24 cellular contexts compared by ENCODE assay signal in the genomic region with DNA sequence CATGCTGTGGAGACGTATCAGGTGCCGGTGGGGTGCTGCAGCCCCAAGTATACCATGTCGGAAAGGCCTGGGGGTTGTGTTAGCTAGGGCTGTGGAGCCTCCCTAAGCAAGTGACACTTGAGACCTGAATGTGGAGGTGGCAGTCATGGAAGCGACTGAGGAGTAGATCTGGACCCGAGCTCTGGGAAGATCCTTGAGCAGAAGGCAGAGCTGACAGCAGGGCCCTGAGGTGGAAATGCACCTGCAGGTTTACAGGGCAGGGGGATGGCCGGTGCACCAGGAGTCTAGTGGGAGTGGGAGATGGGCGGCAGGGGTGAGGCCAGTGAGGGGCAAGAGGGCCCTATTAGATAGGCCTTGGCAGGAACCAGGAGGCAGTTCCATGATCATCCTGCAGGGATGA.
"Had no signal": no experiment of that assay in that cellular context is flagged by ENCODE, and none has a peak within 500 bp of the region (broad histone marks: within the 10 kb centered on the region; RNA-seq: fewer than 3 reads in every experiment).

No MANE protein-coding gene starts in this region.

- H3K9me3 ChIP-seq: ascending aorta, right lobe of liver, thoracic aorta had no signal

- H3K4me3 ChIP-seq: ascending aorta, cardiac muscle cell, right lobe of liver, skin epidermis, thoracic aorta had no signal

- ATAC-seq: activated T-cell treated with anti-CD3 and anti-CD28 coated beads, Interleukin-2, amount 50 U/mL, for 4 hours; effector memory CD8-positive, alpha-beta T cell; natural killer cell; right lobe of liver; stimulated activated effector memory CD8-positive, alpha-beta T cell treated with anti-CD3 and anti-CD28 coated beads, Interleukin-12 subunit alpha, Interleukin-12 subunit beta, amount 100 ng/mL, for 72 hours had no signal

- H3K27me3 Mint-ChIP-seq: activated CD4-positive, alpha-beta memory T cell treated with anti-CD3 and anti-CD28 coated beads, Interleukin-2, amount 10 ng/mL, durations not matched to agents 7 days and 5 days; activated CD4-positive, alpha-beta T cell treated with anti-CD3 and anti-CD28 coated beads, Interleukin-2, amount 10 ng/mL, durations not matched to agents 7 days and 5 days; activated naive CD8-positive, alpha-beta T cell; brain; effector memory CD8-positive, alpha-beta T cell; stimulated activated naive CD8-positive, alpha-beta T cell treated with anti-CD3 and anti-CD28 coated beads, Interleukin-15, Interleukin-2, amounts not matched to agents 100 ng/mL and 50 ng/mL, for 24 hours had no signal

- H3K4me3 Mint-ChIP-seq: activated CD4-positive, alpha-beta memory T cell treated with anti-CD3 and anti-CD28 coated beads, Interleukin-2, amount 10 ng/mL, durations not matched to agents 7 days and 5 days; activated CD4-positive, alpha-beta T cell treated with anti-CD3 and anti-CD28 coated beads, Interleukin-2, amount 10 ng/mL, durations not matched to agents 7 days and 5 days; activated naive CD8-positive, alpha-beta T cell; activated T-cell treated with anti-CD3 and anti-CD28 coated beads, Interleukin-2, amount 50 U/mL, for 4 hours; brain; effector memory CD8-positive, alpha-beta T cell; natural killer cell; stimulated activated effector memory CD8-positive, alpha-beta T cell treated with anti-CD3 and anti-CD28 coated beads, Interleukin-12 subunit alpha, Interleukin-12 subunit beta, amount 100 ng/mL, for 72 hours; stimulated activated naive CD8-positive, alpha-beta T cell treated with anti-CD3 and anti-CD28 coated beads, Interleukin-15, Interleukin-2, amounts not matched to agents 100 ng/mL and 50 ng/mL, for 24 hours had no signal

- H3K36me3 Mint-ChIP-seq: brain; natural killer cell; stimulated activated effector memory CD8-positive, alpha-beta T cell treated with anti-CD3 and anti-CD28 coated beads, Interleukin-12 subunit alpha, Interleukin-12 subunit beta, amount 100 ng/mL, for 72 hours had no signal

- H3K27me3 ChIP-seq: ascending aorta, cardiac muscle cell, right lobe of liver had no signal

- DNase-seq: activated CD4-positive, alpha-beta memory T cell treated with anti-CD3 and anti-CD28 coated beads, Interleukin-2, amount 10 ng/mL, durations not matched to agents 7 days and 5 days; activated CD4-positive, alpha-beta T cell treated with anti-CD3 and anti-CD28 coated beads for 1 hour; activated CD4-positive, alpha-beta T cell treated with anti-CD3 and anti-CD28 coated beads, Interleukin-2, amount 10 ng/mL, durations not matched to agents 7 days and 5 days; activated T-cell treated with anti-CD3 and anti-CD28 coated beads, Interleukin-2, amount 50 U/mL, for 4 hours; cortex of kidney; effector memory CD8-positive, alpha-beta T cell; hypothalamus; midbrain; natural killer cell; stimulated activated CD4-positive, alpha-beta T cell treated with anti-CD3 and anti-CD28 coated beads, Interleukin-12 subunit alpha, Interleukin-12 subunit beta, amount 100 ng/mL, for 4 hours; stimulated activated CD4-positive, alpha-beta T cell treated with anti-CD3 and anti-CD28 coated beads, Interleukin-4, amount 100 ng/mL, for 24 hours; T-helper 1 cell; T1000; trophoblast cell had no signal

- H3K27ac Mint-ChIP-seq: activated CD4-positive, alpha-beta memory T cell treated with anti-CD3 and anti-CD28 coated beads, Interleukin-2, amount 10 ng/mL, durations not matched to agents 7 days and 5 days; activated CD4-positive, alpha-beta T cell treated with anti-CD3 and anti-CD28 coated beads, Interleukin-2, amount 10 ng/mL, durations not matched to agents 7 days and 5 days; activated naive CD8-positive, alpha-beta T cell; activated T-helper 2 cell treated with anti-CD3 and anti-CD28 coated beads, Interferon-gamma antibody, Interleukin-2, Interleukin-4, amounts not matched to agents 10 μg/mL and 5 μg/mL and 100 μg/mL, durations not matched to agents 14 hours and 24 hours and 36 hours; effector memory CD8-positive, alpha-beta T cell; natural killer cell; stimulated activated effector memory CD8-positive, alpha-beta T cell treated with anti-CD3 and anti-CD28 coated beads, Interleukin-12 subunit alpha, Interleukin-12 subunit beta, amount 100 ng/mL, for 72 hours; stimulated activated naive CD8-positive, alpha-beta T cell treated with anti-CD3 and anti-CD28 coated beads, Interleukin-15, Interleukin-2, amounts not matched to agents 100 ng/mL and 50 ng/mL, for 24 hours had no signal

- H3K9me3 Mint-ChIP-seq: activated CD4-positive, alpha-beta memory T cell treated with anti-CD3 and anti-CD28 coated beads, Interleukin-2, amount 10 ng/mL, durations not matched to agents 7 days and 5 days; activated CD4-positive, alpha-beta T cell treated with anti-CD3 and anti-CD28 coated beads, Interleukin-2, amount 10 ng/mL, durations not matched to agents 7 days and 5 days; activated T-cell treated with anti-CD3 and anti-CD28 coated beads, Interleukin-2, amount 50 U/mL, for 4 hours; activated T-helper 2 cell treated with anti-CD3 and anti-CD28 coated beads, Interferon-gamma antibody, Interleukin-2, Interleukin-4, amounts not matched to agents 10 μg/mL and 5 μg/mL and 100 μg/mL, durations not matched to agents 14 hours and 24 hours and 36 hours; brain; effector memory CD8-positive, alpha-beta T cell; natural killer cell; stimulated activated effector memory CD8-positive, alpha-beta T cell treated with anti-CD3 and anti-CD28 coated beads, Interleukin-12 subunit alpha, Interleukin-12 subunit beta, amount 100 ng/mL, for 72 hours; stimulated activated naive CD8-positive, alpha-beta T cell treated with anti-CD3 and anti-CD28 coated beads, Interleukin-15, Interleukin-2, amounts not matched to agents 100 ng/mL and 50 ng/mL, for 24 hours had no signal

- H3K4me1 Mint-ChIP-seq: natural killer cell had no signal

- H3K4me1 ChIP-seq: right lobe of liver had no signal

- H3K27ac ChIP-seq: ascending aorta, cardiac muscle cell, right lobe of liver, skin epidermis, thoracic aorta had no signal

- H3K36me3 ChIP-seq: cardiac muscle cell, right lobe of liver, thoracic aorta had no signal
